ENCODE assay signal across 15 cellular contexts in genomic region chr4:6610856-6611430, GRCh38. TPM values are rescaled to one million over a fixed set of nuclear protein-coding genes. Genes with fewer than 3 reads are reported as not detected.
DNase-seq lines count a peak whose midpoint lies in the region; ATAC-seq and TF ChIP-seq lines count a peak whose summit lies in the region.
"Had no signal": no experiment of that assay in that cellular context is flagged by ENCODE, and none has a peak within 500 bp of the region (broad histone marks: within the 10 kb centered on the region; RNA-seq: fewer than 3 reads in every experiment).

No MANE protein-coding gene starts in this region.

- ATAC-seq in GM19023 (IDR thresholded peaks at IDR 0.05; ENCODE audit: unreplicated experiment), result no peak
- ATAC-seq in HG02759 (IDR thresholded peaks at IDR 0.05; ENCODE audit: unreplicated experiment), result no peak
- ATAC-seq in GM18511 (IDR thresholded peaks at IDR 0.05; ENCODE audit: unreplicated experiment), result no peak
- ATAC-seq: GM12878, HCT116 had no signal

- H3K9me3 ChIP-seq in WERI-Rb-1 (ENCODE audit: severe bottlenecking), result no peaks in the 10 kb centered on the region

- TF ChIP-seq CTCF in WERI-Rb-1 (IDR thresholded peaks at IDR 0.05; ENCODE audit: low read depth, low read length), result 0 out of 2 replicates have a peak, but pooled peaks have one; percentile 2

- H3K27ac ChIP-seq in WERI-Rb-1, result no peak overlapping the region
- H3K27ac ChIP-seq: KMS-11 had no signal

- peak; percentile 51 for DNase-seq in H7
- DNase-seq in WERI-Rb-1, result no peak
- peak; percentile 34 for DNase-seq in islet precursor cell
- no peak for DNase-seq in iPS-NIHi7 (ENCODE audit: extremely low spot score)
- DNase-seq: ACHN; C1 segment of cervical spinal cord; Calu3; CD4-positive, alpha-beta T cell; DMS79 had no signal

- peaks cover 1% of the 10 kb centered on the region for H3K36me3 ChIP-seq in H7 (replicated peaks; ENCODE audit: control insufficient read depth, insufficient read depth, low read length)
- no peaks in the 10 kb centered on the region; the same call in 1 of the 2 replicates for H3K36me3 ChIP-seq in WERI-Rb-1

- H3K4me3 ChIP-seq in H7 (ENCODE audit: insufficient read depth, low read depth, low read length) (no peak overlapping the region), WERI-Rb-1 (ENCODE audit: low read depth, low read length) (no peak overlapping the region)
- H3K4me3 ChIP-seq: GM12878 had no signal

- no peaks in the 10 kb centered on the region for H3K27me3 ChIP-seq in H7 (ENCODE audit: control insufficient read depth, insufficient read depth, low read length)
- no peaks in the 10 kb centered on the region for H3K27me3 ChIP-seq in WERI-Rb-1 (ENCODE audit: insufficient read depth, low read depth, severe bottlenecking)

RNA-seq across cellular contexts. Expression of gene MRFAP1, which starts 29.5 kb away (rescaled TPM):
- total RNA-seq in H7 (2014; rRNA removed; shearing (Covaris generic)), result 82.2 and 83.2 TPM in 2 replicates

RNA-seq across cellular contexts. Expression of gene MAN2B2, which starts 36.0 kb away (rescaled TPM):
- 3.4 and 4.4 TPM in 2 replicates for total RNA-seq in H7 (2014; rRNA removed; shearing (Covaris generic))

Comparison
In these comparisons a context has a peak if more than half of its experiments do, and no peak if none do; other contexts are left out.
1. DNase-seq: peak in H7 (single experiment) and islet precursor cell (single experiment); none in WERI-Rb-1 (single experiment) and iPS-NIHi7 (single experiment).